Comparison of ENCODE assay signal across 12 cellular contexts in the genomic region with DNA sequence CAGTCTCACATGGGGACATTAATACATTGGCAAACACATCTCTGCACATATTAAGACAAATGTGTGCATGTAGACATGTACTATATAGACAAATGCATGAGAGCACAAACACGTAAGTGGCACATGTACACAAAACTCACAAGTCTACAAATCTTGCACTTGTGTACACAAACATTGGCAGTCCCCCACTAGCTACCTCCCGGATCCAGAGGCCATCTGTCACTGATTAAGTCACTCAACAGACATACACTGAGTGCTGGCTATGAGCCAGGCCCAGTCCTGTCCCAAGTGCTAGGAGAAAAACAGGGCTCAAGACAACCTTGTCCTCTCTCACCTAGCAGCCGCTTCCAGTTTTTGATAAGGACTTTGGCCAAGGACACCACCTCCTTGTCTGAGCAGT. TPM values are rescaled to one million over a fixed set of nuclear protein-coding genes. Genes with fewer than 3 reads are reported as not detected.
DNase-seq lines count a peak whose midpoint lies in the region; ATAC-seq and TF ChIP-seq lines count a peak whose summit lies in the region.
"Had no signal": no experiment of that assay in that cellular context is flagged by ENCODE, and none has a peak within 500 bp of the region (broad histone marks: within the 10 kb centered on the region; RNA-seq: fewer than 3 reads in every experiment).

No MANE protein-coding gene starts in this region.

- H3K4me1 ChIP-seq in gastrocnemius medialis: peaks cover 33 to 49% of the 10 kb centered on the region in 2 donors

- peak; percentile 11 for DNase-seq in NCI-H2196 (lab: John Stamatoyannopoulos, UW; ENCODE audit: unreplicated experiment)
- no peak for DNase-seq in NCI-H2196 treated with DMSO at 0.1 percent for 48 hours (lab: John Stamatoyannopoulos, UW; ENCODE audit: unreplicated experiment)
- DNase-seq in NCI-H524 treated with DMSO at 0.1 percent for 48 hours (lab: John Stamatoyannopoulos, UW): peak; percentile 59
- DNase-seq in cerebellar nuclear complex (lab: John Stamatoyannopoulos, UW): peak; percentile 26 to 45
- peak; percentile 39 to 58 for DNase-seq in gastrocnemius medialis
- no peak for DNase-seq in NCI-H2107 (lab: John Stamatoyannopoulos, UW)
- DNase-seq: dermis blood vessel endothelial cell, foreskin melanocyte, kidney had no signal

- H3K9me3 ChIP-seq in gastrocnemius medialis: no peaks in the 10 kb centered on the region

- peaks cover 0 to 19% of the 10 kb centered on the region in 2 donors for H3K36me3 ChIP-seq in gastrocnemius medialis

- H3K27ac ChIP-seq in gastrocnemius medialis: peak overlapping the region; percentile 51 to 96 (median 94)

- no peaks in the 10 kb centered on the region for H3K27me3 ChIP-seq in gastrocnemius medialis

- H3K4me3 ChIP-seq in gastrocnemius medialis: no peak overlapping the region

- intact Hi-C loops in gastrocnemius medialis (cut with DNase I; ENCODE audit: low total_unique reads): no loop called here

- ATAC-seq in gastrocnemius medialis (no peak), HG02852 (IDR thresholded peaks at IDR 0.05; ENCODE audit: unreplicated experiment) (no peak), GM18502 (IDR thresholded peaks at IDR 0.05; ENCODE audit: poor library complexity, unreplicated experiment) (no peak)

- in situ Hi-C loops in gastrocnemius medialis (cut with MboI; ENCODE audit: low sequenced_read_pairs in 4 of 4): no loop called here

- TF ChIP-seq CTCF in gastrocnemius medialis (IDR thresholded peaks at IDR 0.05 in 4 of 5, conservative IDR thresholded peaks at IDR 0.05 in 1 of 5): no peak

- TF ChIP-seq POLR2A in gastrocnemius medialis (IDR thresholded peaks at IDR 0.05): no peak

RNA-seq across cellular contexts. Expression of gene TCEA3, which starts 7.0 kb away (rescaled TPM):
- 100 to 1,000 TPM; 128 to 242 (median 179) TPM for total RNA-seq in gastrocnemius medialis
- total RNA-seq: A172 had no signal

RNA-seq across cellular contexts. Expression of gene ZNF436, which starts 47.9 kb away (rescaled TPM):
- total RNA-seq in gastrocnemius medialis: 1 to 10 TPM; 6.0 to 7.1 (median 6.8) TPM

Comparison
In these comparisons a context has a peak if more than half of its experiments do, and no peak if none do; other contexts are left out.
1. DNase-seq: peak in NCI-H2196 (single experiment), NCI-H524 treated with DMSO at 0.1 percent for 48 hours (single experiment), cerebellar nuclear complex (2 of 2) and gastrocnemius medialis (2 of 2); none in NCI-H2196 treated with DMSO at 0.1 percent for 48 hours (single experiment) and NCI-H2107 (single experiment).